9 cellular contexts compared by ENCODE assay signal in the genomic region with DNA sequence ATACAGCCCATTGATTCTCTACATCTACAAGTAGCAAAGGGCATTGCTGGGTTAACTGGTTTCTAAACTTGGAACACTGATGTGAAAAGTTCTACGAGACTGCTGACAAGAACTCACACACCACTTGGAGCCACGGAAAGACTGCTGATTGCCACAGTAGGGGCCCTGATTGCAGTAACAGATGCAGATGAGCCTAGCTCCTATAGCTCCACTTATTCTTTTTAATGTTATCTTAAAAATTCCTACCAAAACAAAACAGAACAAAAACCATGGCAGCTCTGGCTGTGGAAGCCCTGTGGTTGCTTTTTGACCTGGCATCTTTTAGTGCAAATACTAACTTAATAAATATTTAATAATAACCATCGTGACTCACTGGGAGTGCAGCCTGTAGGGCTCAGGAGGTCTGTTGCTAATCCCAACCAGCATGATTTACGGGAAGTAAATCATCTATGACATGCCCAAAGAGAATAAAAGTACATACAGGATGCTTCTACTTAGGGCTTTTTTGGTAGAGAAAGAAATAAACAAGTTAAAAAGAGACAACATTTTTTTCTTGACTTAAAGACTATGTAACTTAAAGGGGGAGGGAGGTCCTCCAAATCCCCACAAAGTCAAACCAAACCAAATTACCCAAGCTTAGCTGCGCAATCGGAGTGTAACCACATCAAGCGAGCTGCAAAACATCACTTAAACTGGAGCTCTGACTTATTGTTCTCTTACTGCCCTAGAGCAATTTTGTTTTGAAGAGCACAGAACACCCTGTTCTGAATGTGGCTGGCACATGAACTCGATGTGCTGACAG.
DNase-seq lines count a peak whose midpoint lies in the region; ATAC-seq, FAIRE-seq and TF ChIP-seq lines count a peak whose summit lies in the region.
"Had no signal": no experiment of that assay in that cellular context is flagged by ENCODE, and none has a peak within 500 bp of the region (broad histone marks: within the 10 kb centered on the region; RNA-seq: fewer than 3 reads in every experiment).

No MANE protein-coding gene starts in this region.

- no peak for TF ChIP-seq POLR2A in body of pancreas (IDR thresholded peaks at IDR 0.05)

- H3K36me3 ChIP-seq in body of pancreas (replicated peaks in 1 of 2; ENCODE audit: insufficient read depth in 1 of 2, low read depth in 2 of 2): peaks cover 0 to 6% of the 10 kb centered on the region in 2 donors
- peaks cover 0 to 11% of the 10 kb centered on the region in 2 donors for H3K36me3 ChIP-seq in small intestine (ENCODE audit: control insufficient read depth in 2 of 2, insufficient read depth in 2 of 2, low read length in 2 of 2)

- H3K27me3 ChIP-seq in body of pancreas (no peaks in the 10 kb centered on the region), small intestine (ENCODE audit: control insufficient read depth in 2 of 2, insufficient read depth in 2 of 2, low read length in 2 of 2) (no peaks in the 10 kb centered on the region)

- peaks cover 56% of the 10 kb centered on the region for H3K4me1 ChIP-seq in body of pancreas
- peaks cover 0 to 13% of the 10 kb centered on the region in 2 donors for H3K4me1 ChIP-seq in small intestine (ENCODE audit: control insufficient read depth in 2 of 2, insufficient read depth in 1 of 2, low read depth in 1 of 2, low read length in 1 of 2)

- ATAC-seq in body of pancreas: peak; percentile 69
- ATAC-seq in HG03571 (IDR thresholded peaks at IDR 0.05; ENCODE audit: unreplicated experiment): no peak
- ATAC-seq in GM18873 (IDR thresholded peaks at IDR 0.05; ENCODE audit: low FRiP score, unreplicated experiment): no peak

- intact Hi-C loops in body of pancreas (cut with DNase I): no loop called here

- POLR2A ChIA-PET in HEK293T (lab: Yijun Ruan, JAX): interaction anchor here (1.3 to 1.5 kb wide), 2 partner anchors 126 to 131 kb away, joined by 3 to 4 read pairs; no protein-coding TSS in a partner anchor

- WGBS in body of pancreas, 2 donors: 26 to 32% methylated on average over 8 of the region's 8 CpGs
- 34 to 71% (median 49%) methylated on average over 8 of the region's 8 CpGs for WGBS in small intestine, 3 donors

- no peak for FAIRE-seq in small intestine (lab: Jason Lieb, UNC)
- FAIRE-seq: colon had no signal

- H3K9me3 ChIP-seq in body of pancreas (no peaks in the 10 kb centered on the region), small intestine (ENCODE audit: control insufficient read depth, low read depth) (no peaks in the 10 kb centered on the region)

- H3K4me3 ChIP-seq in body of pancreas (no peak overlapping the region), small intestine (ENCODE audit: low read depth in 1 of 2, low read length in 2 of 2) (peak overlapping the region; percentile 4 to 15)

- DNase-seq in HEK293T (ENCODE audit: extremely low spot score) (peak; percentile 35), SKM-1 (lab: John Stamatoyannopoulos, UW; ENCODE audit: unreplicated experiment) (peak; percentile 61), body of pancreas (peak in 3 of 4 donors; percentile 63 to 75 (median 66)), iPS-NIHi7 (ENCODE audit: extremely low spot score) (peak; percentile 57), small intestine (peak; percentile 78), cerebellum (ENCODE audit: low spot score) (no peak)

- H3K27ac ChIP-seq in body of pancreas (peak overlapping the region; percentile 60 to 91 (median 79)), small intestine (ENCODE audit: low read depth in 1 of 2, low read length in 1 of 2) (peak overlapping the region; percentile 87 to 100)

- peak in 2 of 7 experiments; percentile 4 to 12 for TF ChIP-seq CTCF in body of pancreas (IDR thresholded peaks at IDR 0.05)

- CTCF ChIA-PET in HEK293T (lab: Yijun Ruan, JAX): interaction anchor here (0.6 to 1.6 kb wide), 4 partner anchors 10 to 1178 kb away, joined by 3 to 4 read pairs (median 3); a partner anchor contains a TSS

TF ChIP-seq in HEK293T, 16 proteins besides CTCF, POLR2A, EP300 and RAD21:
- TF ChIP-seq SP1 (IDR thresholded peaks at IDR 0.05) (no peak), ZNF384 (IDR thresholded peaks at IDR 0.05) (no peak)
- TF ChIP-seq, protein P1, sequence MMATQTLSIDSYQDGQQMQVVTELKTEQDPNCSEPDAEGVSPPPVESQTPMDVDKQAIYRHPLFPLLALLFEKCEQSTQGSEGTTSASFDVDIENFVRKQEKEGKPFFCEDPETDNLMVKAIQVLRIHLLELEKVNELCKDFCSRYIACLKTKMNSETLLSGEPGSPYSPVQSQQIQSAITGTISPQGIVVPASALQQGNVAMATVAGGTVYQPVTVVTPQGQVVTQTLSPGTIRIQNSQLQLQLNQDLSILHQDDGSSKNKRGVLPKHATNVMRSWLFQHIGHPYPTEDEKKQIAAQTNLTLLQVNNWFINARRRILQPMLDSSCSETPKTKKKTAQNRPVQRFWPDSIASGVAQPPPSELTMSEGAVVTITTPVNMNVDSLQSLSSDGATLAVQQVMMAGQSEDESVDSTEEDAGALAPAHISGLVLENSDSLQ (IDR thresholded peaks at IDR 0.05): peak; percentile 85

Comparison
In these comparisons a context has a peak if more than half of its experiments do, and no peak if none do; other contexts are left out.
1. H3K4me3 ChIP-seq: peak in small intestine (2 of 2); none in body of pancreas (0 of 2).